ENCODE assay signal across 2 cellular contexts in genomic region chr20:48564997-48565396, GRCh38.
TF ChIP-seq lines count a peak whose summit lies in the region.

No MANE protein-coding gene starts in this region.

TF ChIP-seq in HepG2, 621 proteins besides CTCF, POLR2A, EP300 and RAD21:
- TF ChIP-seq USF2 (IDR thresholded peaks at IDR 0.05; ENCODE audit: low read depth, low read length) (0 out of 2 replicates have a peak, but pooled peaks have one; percentile 15), USF2 (CRISPR knock-in tag; IDR thresholded peaks at IDR 0.05; ENCODE audit: borderline replicate concordance) (no peak), NFYB (CRISPR knock-in tag; IDR thresholded peaks at IDR 0.05) (peak; percentile 22; the same call in 1 of the 2 replicates), NFYC (CRISPR knock-in tag; IDR thresholded peaks at IDR 0.05) (peak; percentile 16; the same call in 1 of the 2 replicates), PCBP2 (optimal IDR thresholded peaks at IDR 0.05; ENCODE audit: low read depth, low read length, poor library complexity, severe bottlenecking) (no peak), MNT (IDR thresholded peaks at IDR 0.05) (0 out of 2 replicates have a peak, but pooled peaks have one; percentile 34)

TF ChIP-seq in GM12878, 131 proteins besides CTCF, POLR2A, EP300 and RAD21:
- no peak for TF ChIP-seq SIN3A (IDR thresholded peaks at IDR 0.05; ENCODE audit: low read depth, low read length)
- TF ChIP-seq USF1 (IDR thresholded peaks at IDR 0.05; ENCODE audit: borderline replicate concordance, extremely low read length, insufficient read depth, low read depth, low read length): peak; percentile 10
TF ChIP-seq in GM12878: peak in this region for 1.
